ENCODE assay signal across 10 cellular contexts in genomic region chr16:48537275-48537674, GRCh38.
DNase-seq lines count a peak whose midpoint lies in the region; ATAC-seq and TF ChIP-seq lines count a peak whose summit lies in the region.
"Had no signal": no experiment of that assay in that cellular context is flagged by ENCODE, and none has a peak within 500 bp of the region (broad histone marks: within the 10 kb centered on the region; RNA-seq: fewer than 3 reads in every experiment).

No MANE protein-coding gene starts in this region.

- ATAC-seq in left lobe of liver: no peak

- H3K27me3 ChIP-seq in subcutaneous abdominal adipose tissue (ENCODE audit: control insufficient read depth in 5 of 5, insufficient read depth in 4 of 5, low read length in 5 of 5): no peaks in the 10 kb centered on the region

- no peak for TF ChIP-seq CTCF in type B pancreatic cell (conservative IDR thresholded peaks at IDR 0.05)

- H3K4me1 Mint-ChIP-seq in activated naive CD8-positive, alpha-beta T cell treated with anti-CD3 and anti-CD28 coated beads for 36 hours: peaks cover 27% of the 10 kb centered on the region
- peaks cover 6% of the 10 kb centered on the region for H3K4me1 Mint-ChIP-seq in type B pancreatic cell (ENCODE audit: unreplicated experiment)

- H3K9ac ChIP-seq in subcutaneous abdominal adipose tissue (ENCODE audit: low read length in 5 of 5): peak overlapping the region; percentile 2 to 63 (median 52)

- H3K27ac Mint-ChIP-seq in activated naive CD8-positive, alpha-beta T cell treated with anti-CD3 and anti-CD28 coated beads for 36 hours: peak overlapping the region; percentile 73
- no peak overlapping the region for H3K27ac Mint-ChIP-seq in type B pancreatic cell

- peaks cover 0 to 12% (median 9%) of the 10 kb centered on the region in 5 donors for H3K36me3 ChIP-seq in subcutaneous abdominal adipose tissue (ENCODE audit: control insufficient read depth in 5 of 5, insufficient read depth in 5 of 5, low read length in 5 of 5)

- no peaks in the 10 kb centered on the region for H3K36me3 Mint-ChIP-seq in activated naive CD8-positive, alpha-beta T cell treated with anti-CD3 and anti-CD28 coated beads for 36 hours
- peaks cover 3% of the 10 kb centered on the region for H3K36me3 Mint-ChIP-seq in type B pancreatic cell

- no peaks in the 10 kb centered on the region for H3K27me3 Mint-ChIP-seq in activated naive CD8-positive, alpha-beta T cell treated with anti-CD3 and anti-CD28 coated beads for 36 hours
- no peaks in the 10 kb centered on the region for H3K27me3 Mint-ChIP-seq in type B pancreatic cell

- DNase-seq in DMS153 (lab: John Stamatoyannopoulos, UW) (peak; percentile 31), DMS153 treated with DMSO at 0.1 percent for 48 hours (lab: John Stamatoyannopoulos, UW; ENCODE audit: unreplicated experiment) (no peak), left lobe of liver (ENCODE audit: low spot score) (peak; percentile 22), NCI-H2081 (lab: John Stamatoyannopoulos, UW) (no peak), T1000 (lab: John Stamatoyannopoulos, UW) (no peak), type B pancreatic cell (ENCODE audit: extremely low spot score, unreplicated experiment) (no peak)
- peak; percentile 27 for DNase-seq in activated naive CD8-positive, alpha-beta T cell treated with anti-CD3 and anti-CD28 coated beads for 36 hours

- peaks cover 26 to 82% (median 68%) of the 10 kb centered on the region in 5 donors for H3K4me1 ChIP-seq in subcutaneous abdominal adipose tissue (ENCODE audit: control insufficient read depth in 5 of 5, insufficient read depth in 5 of 5, low read length in 5 of 5)

- H3K9me3 Mint-ChIP-seq in activated naive CD8-positive, alpha-beta T cell treated with anti-CD3 and anti-CD28 coated beads for 36 hours: no peaks in the 10 kb centered on the region
- no peaks in the 10 kb centered on the region for H3K9me3 Mint-ChIP-seq in type B pancreatic cell

- H3K27ac ChIP-seq in subcutaneous abdominal adipose tissue (ENCODE audit: low read depth, low read length): peak overlapping the region; percentile 97
- H3K27ac ChIP-seq: 22Rv1 had no signal

- H3K9me3 ChIP-seq in subcutaneous abdominal adipose tissue (ENCODE audit: control insufficient read depth in 5 of 5, low read length in 5 of 5): no peaks in the 10 kb centered on the region

- peak overlapping the region in 4 of 5 donors; percentile 0 to 51 (median 11) for H3K4me3 ChIP-seq in subcutaneous abdominal adipose tissue (ENCODE audit: low read depth in 1 of 5, low read length in 5 of 5)
- H3K4me3 ChIP-seq: lung had no signal

- peak overlapping the region; percentile 40 for H3K4me3 Mint-ChIP-seq in activated naive CD8-positive, alpha-beta T cell treated with anti-CD3 and anti-CD28 coated beads for 36 hours
- no peak overlapping the region for H3K4me3 Mint-ChIP-seq in type B pancreatic cell

Comparison
In these comparisons a context has a peak if more than half of its experiments do, and no peak if none do; other contexts are left out.
1. DNase-seq: peak in DMS153 (single experiment), activated naive CD8-positive, alpha-beta T cell treated with anti-CD3 and anti-CD28 coated beads for 36 hours (single experiment) and left lobe of liver (single experiment); none in DMS153 treated with DMSO at 0.1 percent for 48 hours (single experiment), NCI-H2081 (0 of 2), T1000 (single experiment) and type B pancreatic cell (single experiment).